In genomic region chr14:35504260-35504659, GRCh38 we compare ENCODE assay signal across 37 cellular contexts. TPM values are rescaled to one million over a fixed set of nuclear protein-coding genes. Genes with fewer than 3 reads are reported as not detected.
"Had no signal": no experiment of that assay in that cellular context is flagged by ENCODE, and none has a peak within 500 bp of the region (broad histone marks: within the 10 kb centered on the region; RNA-seq: fewer than 3 reads in every experiment).

No MANE protein-coding gene starts in this region.

- H3K4me1 Mint-ChIP-seq: activated T-helper 17 cell treated with anti-CD3 and anti-CD28 coated beads, Interleukin-2, amount 50 U/mL, for 72 hours; naive thymus-derived CD8-positive, alpha-beta T cell; neural crest cell; stimulated activated memory B cell treated with anti-CD40 and anti-IgM and Interleukin-4, amounts not matched to agents 10 μg/mL and 1 μg/mL and 100 μg/mL, for 72 hours; stimulated activated naive CD8-positive, alpha-beta T cell treated with anti-CD3 and anti-CD28 coated beads, Interleukin-15, amount 100 ng/mL, for 72 hours; WTC11 had no signal

- H3K4me3 Mint-ChIP-seq: activated CD8-positive, alpha-beta T cell treated with anti-CD3 and anti-CD28 coated beads for 36 hours; activated T-cell treated with anti-CD3 and anti-CD28 coated beads, Interleukin-2, amount 50 U/mL, for 4 hours; activated T-helper 17 cell treated with anti-CD3 and anti-CD28 coated beads, Interleukin-2, amount 50 U/mL, for 72 hours; naive thymus-derived CD8-positive, alpha-beta T cell; neural crest cell; stimulated activated memory B cell treated with anti-CD40 and anti-IgM and Interleukin-4, amounts not matched to agents 10 μg/mL and 1 μg/mL and 100 μg/mL, for 72 hours; stimulated activated naive CD8-positive, alpha-beta T cell treated with anti-CD3 and anti-CD28 coated beads, Interleukin-15, amount 100 ng/mL, for 72 hours; WTC11 had no signal

- H3K9me3 ChIP-seq: left lung, lower lobe of right lung, pancreas, prostate gland, thyroid gland, upper lobe of right lung had no signal

- DNase-seq: activated CD4-positive, alpha-beta T cell treated with anti-CD3 and anti-CD28 coated beads for 1 hour; activated CD4-positive, alpha-beta T cell treated with anti-CD3 and anti-CD28 coated beads, Interleukin-2, amount 50 U/mL, for 1 hour; activated CD8-positive, alpha-beta T cell treated with anti-CD3 and anti-CD28 coated beads for 36 hours; activated gamma-delta T cell treated with Interleukin-2 at 50 U/mL for 16 hours; activated naive CD4-positive, alpha-beta T cell treated with anti-CD3 and anti-CD28 coated beads, Interleukin-2, amount 50 U/mL, for 16 hours; activated T-cell treated with anti-CD3 and anti-CD28 coated beads, Interleukin-2, amount 50 U/mL, for 4 hours; amniotic stem cell; brain microvascular endothelial cell; foreskin fibroblast; heart right ventricle; kidney glomerular epithelial cell; left lung; lower lobe of right lung; mesenchymal stem cell; naive thymus-derived CD8-positive, alpha-beta T cell; nucleus accumbens; pancreas; retina; sigmoid colon; stimulated activated CD4-positive, alpha-beta T cell treated with anti-CD3 and anti-CD28 coated beads, Interleukin-1b, Interleukin-23, amount 100 ng/mL, for 48 hours; stimulated activated CD4-positive, alpha-beta T cell treated with anti-CD3 and anti-CD28 coated beads, Interleukin-4, amount 100 ng/mL, for 4 hours; stimulated activated CD8-positive, alpha-beta memory T cell treated with anti-CD3 and anti-CD28 coated beads, Interleukin-4, amount 100 ng/mL, for 48 hours; stimulated activated naive CD8-positive, alpha-beta T cell treated with anti-CD3 and anti-CD28 coated beads, Interleukin-15, amount 100 ng/mL, for 72 hours; substantia nigra; T1000; thyroid gland; upper lobe of right lung had no signal

- H3K9me3 Mint-ChIP-seq: activated T-helper 17 cell treated with anti-CD3 and anti-CD28 coated beads, Interleukin-2, amount 50 U/mL, for 72 hours; stimulated activated memory B cell treated with anti-CD40 and anti-IgM and Interleukin-4, amounts not matched to agents 10 μg/mL and 1 μg/mL and 100 μg/mL, for 72 hours had no signal

- H3K4me1 ChIP-seq: heart right ventricle, left lung, lower lobe of right lung, pancreas, prostate gland, sigmoid colon, thyroid gland, upper lobe of right lung had no signal

- H3K27me3 ChIP-seq: brain microvascular endothelial cell, left lung, pancreas, sigmoid colon, thyroid gland, upper lobe of right lung had no signal

- H3K4me3 ChIP-seq: heart right ventricle, left lung, lower lobe of right lung, pancreas, prostate gland, sigmoid colon, smooth muscle cell, thyroid gland, upper lobe of right lung had no signal

- H3K27ac Mint-ChIP-seq: activated CD8-positive, alpha-beta T cell treated with anti-CD3 and anti-CD28 coated beads for 36 hours; activated T-helper 17 cell treated with anti-CD3 and anti-CD28 coated beads, Interleukin-2, amount 50 U/mL, for 72 hours; naive thymus-derived CD8-positive, alpha-beta T cell; stimulated activated memory B cell treated with anti-CD40 and anti-IgM and Interleukin-4, amounts not matched to agents 10 μg/mL and 1 μg/mL and 100 μg/mL, for 72 hours; stimulated activated naive CD8-positive, alpha-beta T cell treated with anti-CD3 and anti-CD28 coated beads, Interleukin-15, amount 100 ng/mL, for 72 hours; WTC11 had no signal

- H3K36me3 Mint-ChIP-seq: stimulated activated memory B cell treated with anti-CD40 and anti-IgM and Interleukin-4, amounts not matched to agents 10 μg/mL and 1 μg/mL and 100 μg/mL, for 72 hours; WTC11 had no signal

- H3K36me3 ChIP-seq: brain microvascular endothelial cell, heart right ventricle, left lung, lower lobe of right lung, pancreas, prostate gland, sigmoid colon, thyroid gland, upper lobe of right lung had no signal

- H3K4me2 ChIP-seq: smooth muscle cell had no signal

- H3K27ac ChIP-seq: brain microvascular endothelial cell, heart right ventricle, left lung, lower lobe of right lung, pancreas, prostate gland, sigmoid colon, thyroid gland, upper lobe of right lung had no signal

RNA-seq across cellular contexts. Expression of gene INSM2, which starts 29.7 kb away (rescaled TPM):
- total RNA-seq: activated CD8-positive, alpha-beta T cell treated with anti-CD3 and anti-CD28 coated beads for 36 hours; activated T-cell treated with anti-CD3 and anti-CD28 coated beads, Interleukin-2, amount 50 U/mL, for 4 hours; activated T-helper 17 cell treated with anti-CD3 and anti-CD28 coated beads, Interleukin-2, amount 50 U/mL, for 72 hours; astrocyte; cardiac septum; endothelial cell of umbilical vein; heart right ventricle; left lung; lower lobe of right lung; naive thymus-derived CD8-positive, alpha-beta T cell; pancreas; sigmoid colon; smooth muscle cell; thyroid gland; upper lobe of right lung had no signal
- polyA plus RNA-seq: endothelial cell of umbilical vein; esophagus; heart right ventricle; naive thymus-derived CD8-positive, alpha-beta T cell; pancreas; smooth muscle cell had no signal
